In the genomic region with DNA sequence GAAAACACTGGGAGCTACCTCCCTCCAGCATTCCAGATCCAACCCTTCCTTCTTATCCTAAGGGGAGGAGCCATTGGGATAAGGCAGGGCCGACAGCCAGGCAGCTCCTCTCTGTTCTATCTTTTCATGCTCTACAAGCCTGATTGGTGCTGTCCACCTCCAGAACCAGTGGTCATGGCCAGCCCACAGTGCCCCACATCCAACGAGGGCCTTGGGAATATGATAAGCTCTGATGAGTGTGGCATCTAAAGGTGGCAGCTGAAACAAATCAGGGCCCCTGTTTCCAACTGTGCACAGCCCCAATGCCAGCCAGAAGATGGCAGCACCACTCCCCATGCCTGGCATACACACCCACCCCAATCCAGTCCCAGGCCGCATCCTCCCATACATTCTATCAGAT, we compare ENCODE assay signal across 8 cellular contexts.
DNase-seq lines count a peak whose midpoint lies in the region; ATAC-seq and TF ChIP-seq lines count a peak whose summit lies in the region.

No MANE protein-coding gene starts in this region.

- H3K9me3 ChIP-seq in body of pancreas: no peaks in the 10 kb centered on the region

- H3K4me3 ChIP-seq in body of pancreas: no peak overlapping the region

- peaks cover 5% of the 10 kb centered on the region for H3K4me1 ChIP-seq in body of pancreas

- H3K27me3 ChIP-seq in body of pancreas: no peaks in the 10 kb centered on the region

- no peaks in the 10 kb centered on the region for H3K4me1 Mint-ChIP-seq in activated naive CD8-positive, alpha-beta T cell treated with anti-CD3 and anti-CD28 coated beads, Interleukin-2, amount 50 U/mL, for 24 hours

- no peak for TF ChIP-seq POLR2A in body of pancreas (IDR thresholded peaks at IDR 0.05)

- peak; percentile 89 for ATAC-seq in body of pancreas
- ATAC-seq in GM19324 (IDR thresholded peaks at IDR 0.05; ENCODE audit: low FRiP score, unreplicated experiment): no peak
- no peak for ATAC-seq in activated naive CD8-positive, alpha-beta T cell treated with anti-CD3 and anti-CD28 coated beads, Interleukin-2, amount 50 U/mL, for 24 hours

- H3K27me3 Mint-ChIP-seq in activated naive CD8-positive, alpha-beta T cell treated with anti-CD3 and anti-CD28 coated beads, Interleukin-2, amount 50 U/mL, for 24 hours: no peaks in the 10 kb centered on the region

- H3K27ac Mint-ChIP-seq in activated naive CD8-positive, alpha-beta T cell treated with anti-CD3 and anti-CD28 coated beads, Interleukin-2, amount 50 U/mL, for 24 hours: no peak overlapping the region

- peak; percentile 53 to 75 (median 69) for TF ChIP-seq CTCF in body of pancreas (IDR thresholded peaks at IDR 0.05)

- no peaks in the 10 kb centered on the region for H3K36me3 ChIP-seq in body of pancreas (replicated peaks in 1 of 2; ENCODE audit: insufficient read depth in 1 of 2, low read depth in 2 of 2)

- peak; percentile 61 for DNase-seq in NCI-H82 (lab: John Stamatoyannopoulos, UW)
- DNase-seq in NCI-H82 treated with DMSO at 0.1 percent for 48 hours (lab: John Stamatoyannopoulos, UW; ENCODE audit: unreplicated experiment): no peak
- peak; percentile 49 for DNase-seq in HT1080 (ENCODE audit: low read depth)
- DNase-seq in body of pancreas: peak; percentile 51 to 78 (median 65)
- peak; percentile 6 for DNase-seq in medulla oblongata (ENCODE audit: extremely low spot score)
- no peak for DNase-seq in epidermal melanocyte (ENCODE audit: insufficient read length, low spot score)
- no peak for DNase-seq in activated naive CD8-positive, alpha-beta T cell treated with anti-CD3 and anti-CD28 coated beads, Interleukin-2, amount 50 U/mL, for 24 hours

- no peaks in the 10 kb centered on the region for H3K36me3 Mint-ChIP-seq in activated naive CD8-positive, alpha-beta T cell treated with anti-CD3 and anti-CD28 coated beads, Interleukin-2, amount 50 U/mL, for 24 hours (ENCODE audit: low read depth)

- H3K4me3 Mint-ChIP-seq in activated naive CD8-positive, alpha-beta T cell treated with anti-CD3 and anti-CD28 coated beads, Interleukin-2, amount 50 U/mL, for 24 hours: no peak overlapping the region

- no peaks in the 10 kb centered on the region for H3K9me3 Mint-ChIP-seq in activated naive CD8-positive, alpha-beta T cell treated with anti-CD3 and anti-CD28 coated beads, Interleukin-2, amount 50 U/mL, for 24 hours

- no peak overlapping the region for H3K27ac ChIP-seq in body of pancreas

- intact Hi-C loops in body of pancreas (cut with DNase I): loop anchor here (10.0 kb wide), 1 partner anchor 111 kb away; no protein-coding TSS in a partner anchor

- 20 to 22% methylated on average over 3 of the region's 3 CpGs for WGBS in body of pancreas, 2 donors

Comparison
In these comparisons a context has a peak if more than half of its experiments do, and no peak if none do; other contexts are left out.
1. DNase-seq: peak in NCI-H82 (single experiment), HT1080 (single experiment), body of pancreas (4 of 4) and medulla oblongata (single experiment); none in NCI-H82 treated with DMSO at 0.1 percent for 48 hours (single experiment), epidermal melanocyte (single experiment) and activated naive CD8-positive, alpha-beta T cell treated with anti-CD3 and anti-CD28 coated beads, Interleukin-2, amount 50 U/mL, for 24 hours (single experiment).